ENCODE assay signal across 1 cellular context in genomic region chr11:64916848-64917662, GRCh38.
A peak's percentile ranks its signal among the peaks of the same experiment; 100 is the strongest.
TF ChIP-seq lines count a peak whose summit lies in the region.

Gene ATG2A (minus strand): TSS chr11:64917209. CDS start chr11:64917135, 74 bp downstream.

TF ChIP-seq in HepG2, 621 proteins besides CTCF, POLR2A, EP300 and RAD21 (continued from another document and continues in another):
- TF ChIP-seq TCF7 (IDR thresholded peaks at IDR 0.05; ENCODE audit: low read depth) (no peak), KLF13 (CRISPR knock-in tag; IDR thresholded peaks at IDR 0.05) (no peak), ZNF784 (CRISPR knock-in tag; IDR thresholded peaks at IDR 0.05; ENCODE audit: borderline replicate concordance) (peak; percentile 53; the same call in 1 of the 2 replicates), ZSCAN25 (CRISPR knock-in tag; IDR thresholded peaks at IDR 0.05) (peak; percentile 72), ZBTB21 (CRISPR knock-in tag; IDR thresholded peaks at IDR 0.05) (no peak), MIER3 (CRISPR knock-in tag; IDR thresholded peaks at IDR 0.05; ENCODE audit: borderline replicate concordance) (no peak; the same call in 1 of the 2 replicates), ZNF431 (CRISPR knock-in tag; IDR thresholded peaks at IDR 0.05; ENCODE audit: borderline replicate concordance, low read depth) (no peak), ZFP1 (CRISPR knock-in tag; IDR thresholded peaks at IDR 0.05) (no peak), HES4 (CRISPR knock-in tag; IDR thresholded peaks at IDR 0.05; ENCODE audit: borderline replicate concordance) (peak; percentile 62; the same call in 1 of the 2 replicates), ZNF747 (CRISPR knock-in tag; IDR thresholded peaks at IDR 0.05; ENCODE audit: borderline replicate concordance) (no peak), ARID4A (CRISPR knock-in tag; IDR thresholded peaks at IDR 0.05; ENCODE audit: borderline replicate concordance) (peak; percentile 88; the same call in 1 of the 2 replicates), ZNF775 (CRISPR knock-in tag; IDR thresholded peaks at IDR 0.05; ENCODE audit: borderline replicate concordance) (no peak), ZNF142 (CRISPR knock-in tag; IDR thresholded peaks at IDR 0.05) (no peak), MLX (CRISPR knock-in tag; IDR thresholded peaks at IDR 0.05) (no peak), POGZ (CRISPR knock-in tag; IDR thresholded peaks at IDR 0.05) (no peak), ELK4 (CRISPR knock-in tag; IDR thresholded peaks at IDR 0.05; ENCODE audit: borderline replicate concordance) (no peak), CCDC6 (CRISPR knock-in tag; IDR thresholded peaks at IDR 0.05) (no peak), CBX1 (IDR thresholded peaks at IDR 0.05; ENCODE audit: low read depth) (no peak), ZBTB26 (CRISPR knock-in tag; IDR thresholded peaks at IDR 0.05; ENCODE audit: borderline replicate concordance) (no peak), TOPORS (CRISPR knock-in tag; IDR thresholded peaks at IDR 0.05) (no peak), HHEX (CRISPR knock-in tag; IDR thresholded peaks at IDR 0.05) (no peak), SP2 (CRISPR knock-in tag; IDR thresholded peaks at IDR 0.05) (peak; percentile 78), ZNF768 (CRISPR knock-in tag; IDR thresholded peaks at IDR 0.05) (peak; percentile 74), CEBPB (IDR thresholded peaks at IDR 0.05; ENCODE audit: borderline replicate concordance, low read depth, low read length) (peak; percentile 87), ZBED4 (CRISPR knock-in tag; IDR thresholded peaks at IDR 0.05; ENCODE audit: borderline replicate concordance) (no peak), HBP1 (CRISPR knock-in tag; IDR thresholded peaks at IDR 0.05; ENCODE audit: low read depth) (no peak)
